In genomic region chr19:4557971-4558941, GRCh38 we compare ENCODE assay signal across 1 cellular context.
TF ChIP-seq lines count a peak whose summit lies in the region.

No MANE protein-coding gene starts in this region.

TF ChIP-seq in HepG2, 621 proteins besides CTCF, POLR2A, EP300 and RAD21:
- peak; percentile 14; the same call in 1 of the 2 replicates for TF ChIP-seq SMC3 (IDR thresholded peaks at IDR 0.05; ENCODE audit: low read length)
- TF ChIP-seq SP4 (CRISPR knock-in tag; IDR thresholded peaks at IDR 0.05): no peak
- TF ChIP-seq ZBTB38 (CRISPR knock-in tag; IDR thresholded peaks at IDR 0.05): peak; percentile 55
- 0 out of 2 replicates have a peak, but pooled peaks have one; percentile 4 for TF ChIP-seq ZNF687 (CRISPR knock-in tag; IDR thresholded peaks at IDR 0.05)
- 0 out of 2 replicates have a peak, but pooled peaks have one; percentile 26 for TF ChIP-seq ARID3A (IDR thresholded peaks at IDR 0.05; ENCODE audit: low read depth, low read length)
- peak; percentile 10; the same call in 1 of the 2 replicates for TF ChIP-seq ZNF768 (CRISPR knock-in tag; IDR thresholded peaks at IDR 0.05)
- TF ChIP-seq STAG1 (CRISPR knock-in tag; IDR thresholded peaks at IDR 0.05): peak; percentile 56
- TF ChIP-seq XRCC5 (optimal IDR thresholded peaks at IDR 0.05; ENCODE audit: low read length): peak; percentile 54
- peak; percentile 26; the same call in 1 of the 2 replicates for TF ChIP-seq HOXA3 (CRISPR knock-in tag; IDR thresholded peaks at IDR 0.05)
- peak; percentile 58 for TF ChIP-seq AGO2 (optimal IDR thresholded peaks at IDR 0.05; ENCODE audit: low read depth, low read length)
- TF ChIP-seq HNF4A (CRISPR knock-in tag; IDR thresholded peaks at IDR 0.05): no peak
- peak; percentile 42; the same call in 1 of the 2 replicates for TF ChIP-seq GABPB1 (CRISPR knock-in tag; IDR thresholded peaks at IDR 0.05)
- TF ChIP-seq RARA (CRISPR knock-in tag; IDR thresholded peaks at IDR 0.05): no peak
- peak; percentile 97 for TF ChIP-seq ZBTB33 (CRISPR knock-in tag; IDR thresholded peaks at IDR 0.05)
